8 cellular contexts compared by ENCODE assay signal in genomic region chr19:41353466-41354342, GRCh38. TPM values are rescaled to one million over a fixed set of nuclear protein-coding genes. Genes with fewer than 3 reads are reported as not detected.
DNase-seq lines count a peak whose midpoint lies in the region; ATAC-seq, FAIRE-seq and TF ChIP-seq lines count a peak whose summit lies in the region.

Gene TGFB1 (minus strand): TSS chr19:41353922. CDS start chr19:41353044, 878 bp downstream.

- TF ChIP-seq CTCF in WERI-Rb-1 (IDR thresholded peaks at IDR 0.05; ENCODE audit: low read depth, low read length) (peak; percentile 85), breast epithelium (IDR thresholded peaks at IDR 0.05) (peak; percentile 60 to 79 (median 65))

- peak within 1 kb of the TSS; percentile 61 for H3K9ac ChIP-seq in ES-I3 (ENCODE audit: low read depth, low read length)

- TF ChIP-seq POLR2A in H54 (IDR thresholded peaks at IDR 0.05; ENCODE audit: low read depth, low read length) (peak; percentile 81), breast epithelium (IDR thresholded peaks at IDR 0.05) (no peak)

- peak within 1 kb of the TSS; percentile 57 for H3K4me3 ChIP-seq in WERI-Rb-1 (ENCODE audit: low read depth, low read length)
- H3K4me3 ChIP-seq in breast epithelium, result peak within 1 kb of the TSS; percentile 82 to 97 (median 82)
- peak within 1 kb of the TSS; percentile 69 for H3K4me3 ChIP-seq in small intestine (ENCODE audit: low read depth in 1 of 2, low read length in 2 of 2)

- ATAC-seq in HG03095 (IDR thresholded peaks at IDR 0.05; ENCODE audit: unreplicated experiment), result no peak

- no peak for FAIRE-seq in H54 (lab: Jason Lieb, UNC)
- FAIRE-seq in small intestine (lab: Jason Lieb, UNC), result no peak

- H3K27ac ChIP-seq in WERI-Rb-1 (0 out of 2 replicates have a peak within 1 kb of the TSS, but pooled peaks have one; percentile 33), breast epithelium (peak within 1 kb of the TSS; percentile 78 to 92), small intestine (ENCODE audit: low read depth in 1 of 2, low read length in 1 of 2) (peak within 1 kb of the TSS in 1 of 2 donors; percentile 57)

- DNase-seq in H54 (ENCODE audit: insufficient read length, low spot score), result peak; percentile 97
- DNase-seq in NAMALWA (ENCODE audit: low spot score), result peak; percentile 93
- peak; percentile 88 for DNase-seq in WERI-Rb-1
- peak; percentile 57 to 78 for DNase-seq in breast epithelium (ENCODE audit: low spot score in 2 of 2)
- DNase-seq in iPS-NIHi7 (ENCODE audit: extremely low spot score), result peak; percentile 88
- DNase-seq in small intestine, result peak; percentile 68

- H3K27me3 ChIP-seq in WERI-Rb-1 (ENCODE audit: insufficient read depth, low read depth, severe bottlenecking), result peaks cover 10% of the 10 kb centered on the region
- no peaks in the 10 kb centered on the region for H3K27me3 ChIP-seq in breast epithelium
- no peaks in the 10 kb centered on the region for H3K27me3 ChIP-seq in small intestine (ENCODE audit: control insufficient read depth in 2 of 2, insufficient read depth in 2 of 2, low read length in 2 of 2)

- 1% methylated on average over 31 to 78 of the region's 78 CpGs for WGBS in small intestine, 3 donors

- H3K9me3 ChIP-seq in ES-I3 (ENCODE audit: control insufficient read depth, insufficient read depth, low read length), result no peaks in the 10 kb centered on the region
- no peaks in the 10 kb centered on the region for H3K9me3 ChIP-seq in WERI-Rb-1 (ENCODE audit: severe bottlenecking)
- no peaks in the 10 kb centered on the region for H3K9me3 ChIP-seq in breast epithelium
- H3K9me3 ChIP-seq in small intestine (ENCODE audit: control insufficient read depth, low read depth), result no peaks in the 10 kb centered on the region

- peaks cover 9% of the 10 kb centered on the region; the same call in 1 of the 2 replicates for H3K4me1 ChIP-seq in ES-I3 (ENCODE audit: insufficient read depth, low read length)
- peaks cover 0 to 6% of the 10 kb centered on the region in 2 donors for H3K4me1 ChIP-seq in breast epithelium
- H3K4me1 ChIP-seq in small intestine (ENCODE audit: control insufficient read depth in 2 of 2, insufficient read depth in 1 of 2, low read depth in 1 of 2, low read length in 1 of 2), result peaks cover 0 to 2% of the 10 kb centered on the region in 2 donors

- intact Hi-C loops in breast epithelium (cut with DNase I; ENCODE audit: low total_unique reads), result no loop called here

- H3K36me3 ChIP-seq in ES-I3 (ENCODE audit: insufficient read depth, low read length) (no peaks in the 10 kb centered on the region), WERI-Rb-1 (no peaks in the 10 kb centered on the region), breast epithelium (no peaks in the 10 kb centered on the region), small intestine (ENCODE audit: control insufficient read depth in 2 of 2, insufficient read depth in 2 of 2, low read length in 2 of 2) (no peaks in the 10 kb centered on the region)

RNA-seq across cellular contexts. Expression of gene TGFB1, which starts in this region (rescaled TPM):
- 10 to 100 TPM; 12.0 to 21.4 (median 13.4) TPM for total RNA-seq in breast epithelium
- 10 to 100 TPM in 1 of 3 donors, 1 to 10 TPM in 2; 1.1 to 18.8 (median 7.3) TPM for polyA plus RNA-seq in small intestine
